Comparison of ENCODE assay signal across 14 cellular contexts in genomic region chr3:78857494-78858111, GRCh38.
DNase-seq lines count a peak whose midpoint lies in the region; ATAC-seq and TF ChIP-seq lines count a peak whose summit lies in the region.
"Had no signal": no experiment of that assay in that cellular context is flagged by ENCODE, and none has a peak within 500 bp of the region (broad histone marks: within the 10 kb centered on the region; RNA-seq: fewer than 3 reads in every experiment).

No MANE protein-coding gene starts in this region.

- H3K9me3 ChIP-seq in left ventricle myocardium inferior (replicated peaks) (no peaks in the 10 kb centered on the region), Panc1 (ENCODE audit: control insufficient read depth, insufficient read depth, low read depth, low read length) (no peaks in the 10 kb centered on the region)

- H3K27me3 ChIP-seq in left ventricle myocardium inferior (ENCODE audit: low read depth): no peaks in the 10 kb centered on the region
- no peaks in the 10 kb centered on the region for H3K27me3 ChIP-seq in Panc1 (ENCODE audit: control insufficient read depth, insufficient read depth, low read length)

- POLR2A ChIA-PET in Panc1 (lab: Charles Lee): no interaction called here

- H3K27ac ChIP-seq in left ventricle myocardium inferior (replicated peaks) (peak overlapping the region; percentile 13), Panc1 (ENCODE audit: low read length) (peak overlapping the region; percentile 29; the same call in 1 of the 2 replicates)
- H3K27ac ChIP-seq: epithelial cell of prostate, GM23248 had no signal

- no peaks in the 10 kb centered on the region for H3K36me3 ChIP-seq in left ventricle myocardium inferior
- no peaks in the 10 kb centered on the region for H3K36me3 ChIP-seq in Panc1 (ENCODE audit: control insufficient read depth, insufficient read depth, low read length)

- BruUV-seq in Panc1 (replicated peaks; lab: Mats Ljungman, UMichigan): no TSS peak

- CTCF ChIA-PET in Panc1 (lab: Charles Lee): no interaction called here

- intact Hi-C loops in left ventricle myocardium inferior (cut with micrococcal nuclease) (no loop called here), left cardiac atrium (cut with DNase I) (no loop called here), Panc1 (cut with micrococcal nuclease; ENCODE audit: unreplicated experiment) (loop anchor here (10.0 kb wide), 1 partner anchor 157 kb away; no protein-coding TSS in a partner anchor)

- peaks cover 7% of the 10 kb centered on the region for H3K4me1 ChIP-seq in left ventricle myocardium inferior
- peaks cover 11% of the 10 kb centered on the region for H3K4me1 ChIP-seq in Panc1 (ENCODE audit: control insufficient read depth, insufficient read depth, low read length)

- H3K4me3 ChIP-seq in left ventricle myocardium inferior (no peak overlapping the region), Panc1 (ENCODE audit: low read depth in 2 of 2, low read length in 2 of 2) (no peak overlapping the region), fibroblast of mammary gland (ENCODE audit: control insufficient read depth, low read depth, low read length) (no peak overlapping the region)
- H3K4me3 ChIP-seq: GM23248 had no signal

- no peak for DNase-seq in left ventricle myocardium inferior
- no peak for DNase-seq in left cardiac atrium
- no peak for DNase-seq in Panc1 (ENCODE audit: low read depth, low spot score)
- peak; percentile 66 for DNase-seq in fibroblast of mammary gland (ENCODE audit: low read depth)
- no peak for DNase-seq in HuH-7 (ENCODE audit: low spot score)
- DNase-seq in activated naive CD4-positive, alpha-beta T cell treated with Interleukin-2 at 50 U/mL for 16 hours: no peak
- no peak for DNase-seq in central memory CD4-positive, alpha-beta T cell
- DNase-seq: activated gamma-delta T cell treated with Interleukin-2 at 50 U/mL for 16 hours, caudate nucleus, MM.1S, nucleus accumbens had no signal

- in situ Hi-C loops in Panc1 (cut with HindIII; ENCODE audit: low pct_unique_long_range_greater_than_20kb, low sequenced_read_pairs): no loop called here

- ATAC-seq in left cardiac atrium: no peak
- peak; percentile 77 for ATAC-seq in Panc1
- no peak for ATAC-seq in HG03139 (IDR thresholded peaks at IDR 0.05; ENCODE audit: unreplicated experiment)

- TF ChIP-seq CTCF in left ventricle myocardium inferior (IDR thresholded peaks at IDR 0.05; ENCODE audit: borderline replicate concordance) (no peak), Panc1 (IDR thresholded peaks at IDR 0.05) (peak; percentile 65), fibroblast of mammary gland (conservative IDR thresholded peaks at IDR 0.05; ENCODE audit: control insufficient read depth, insufficient read depth, low read depth, low read length) (peak; percentile 5)
